ENCODE assay signal across 29 cellular contexts in genomic region chr9:73640971-73641370, GRCh38.
DNase-seq lines count a peak whose midpoint lies in the region; ATAC-seq and TF ChIP-seq lines count a peak whose summit lies in the region.
"Had no signal": no experiment of that assay in that cellular context is flagged by ENCODE, and none has a peak within 500 bp of the region (broad histone marks: within the 10 kb centered on the region; RNA-seq: fewer than 3 reads in every experiment).

No MANE protein-coding gene starts in this region.

- H3K27ac ChIP-seq in transverse colon = no peak overlapping the region
- H3K27ac ChIP-seq: BLaER1 treated with 17β-estradiol and CSF1 and Interleukin-3, amounts not matched to agents 10 nM and 100 nM; body of pancreas; colonic mucosa; hepatocyte; thyroid gland; VCaP had no signal

- no peaks in the 10 kb centered on the region for H3K9me3 ChIP-seq in transverse colon
- H3K9me3 ChIP-seq: body of pancreas, colonic mucosa, thyroid gland had no signal

- no peaks in the 10 kb centered on the region for H3K4me1 ChIP-seq in transverse colon
- H3K4me1 ChIP-seq: BLaER1 treated with 17β-estradiol and CSF1 and Interleukin-3, amounts not matched to agents 10 nM and 100 nM; body of pancreas; colonic mucosa; thyroid gland had no signal

- H3K27me3 ChIP-seq in transverse colon = no peaks in the 10 kb centered on the region
- H3K27me3 ChIP-seq: BLaER1 treated with 17β-estradiol and CSF1 and Interleukin-3, amounts not matched to agents 10 nM and 100 nM; body of pancreas; colonic mucosa; hepatocyte; thyroid gland had no signal

- TF ChIP-seq CTCF in GM10248 (IDR thresholded peaks at IDR 0.05; ENCODE audit: control extremely low read depth, extremely low read depth, low read depth, missing control alignments) (no peak), transverse colon (IDR thresholded peaks at IDR 0.05) (no peak)

- DNase-seq in GM10248 (ENCODE audit: extremely low spot score) (peak; percentile 15), transverse colon (no peak), T-helper 2 cell (no peak), dermis blood vessel endothelial cell (no peak)
- no peak for DNase-seq in stimulated activated CD4-positive, alpha-beta T cell treated with anti-CD3 and anti-CD28 coated beads, Interleukin-12 subunit alpha, Interleukin-12 subunit beta, amount 100 ng/mL, for 4 hours
- DNase-seq: activated CD4-positive, alpha-beta T cell treated with anti-CD3 and anti-CD28 coated beads, Interleukin-2, amount 50 U/mL, for 48 hours; activated naive CD8-positive, alpha-beta T cell treated with anti-CD3 and anti-CD28 coated beads for 36 hours; activated T-cell treated with anti-CD3 and anti-CD28 coated beads, Interleukin-2, amount 50 U/mL, for 4 hours; body of pancreas; colonic mucosa; GDM1; MV-4-11; NCI-H187 treated with DMSO at 0.1 percent for 48 hours; NCI-H446 treated with DMSO at 0.1 percent for 48 hours; right cardiac atrium; SIG-M5; stimulated activated CD4-positive, alpha-beta T cell treated with anti-CD3 and anti-CD28 coated beads, Interleukin-15, amount 100 ng/mL, for 24 hours; T-helper 1 cell; thyroid gland had no signal

- H3K4me3 ChIP-seq in transverse colon = no peak overlapping the region
- H3K4me3 ChIP-seq: BLaER1 treated with 17β-estradiol and CSF1 and Interleukin-3, amounts not matched to agents 10 nM and 100 nM; body of pancreas; colonic mucosa; GM23338; hepatocyte; K562; lung; thyroid gland had no signal

- no peak for TF ChIP-seq EP300 in transverse colon (IDR thresholded peaks at IDR 0.05; ENCODE audit: low read depth)

- intact Hi-C loops in transverse colon (cut with DNase I; ENCODE audit: low total_unique reads) = no loop called here

- 74 to 100% methylated on average over 1 of the region's 1 CpG for WGBS in transverse colon (ENCODE audit: low coverage in 1 of 2), 2 donors

- CTCF ChIA-PET in GM10248 (lab: Yijun Ruan, JAX) = interaction anchor here (1.3 kb wide), 1 partner anchor 11 kb away, joined by 3 read pairs; no protein-coding TSS in a partner anchor

- POLR2A ChIA-PET in GM10248 (lab: Yijun Ruan, JAX) = no interaction called here

- ATAC-seq in GM19035 (IDR thresholded peaks at IDR 0.05; ENCODE audit: unreplicated experiment) = peak; percentile 66
- ATAC-seq in HG02642 (IDR thresholded peaks at IDR 0.05; ENCODE audit: poor library complexity, unreplicated experiment) = peak; percentile 59
- peak; percentile 73 for ATAC-seq in HG03354 (IDR thresholded peaks at IDR 0.05; ENCODE audit: poor library complexity, severe bottlenecking, unreplicated experiment)
- ATAC-seq: activated T-cell treated with anti-CD3 and anti-CD28 coated beads, Interleukin-2, amount 50 U/mL, for 4 hours; body of pancreas; GM23338; K562; right cardiac atrium; stimulated activated memory B cell treated with anti-CD40 and anti-IgM and Interleukin-4, amounts not matched to agents 10 μg/mL and 1 μg/mL and 100 μg/mL, for 72 hours had no signal

- no peaks in the 10 kb centered on the region for H3K36me3 ChIP-seq in transverse colon
- H3K36me3 ChIP-seq: BLaER1 treated with 17β-estradiol and CSF1 and Interleukin-3, amounts not matched to agents 10 nM and 100 nM; colonic mucosa; thyroid gland had no signal

- in situ Hi-C loops in transverse colon (cut with MboI; ENCODE audit: low pct_ligation_motif_present in 1 of 4, low pct_unique_long_range_greater_than_20kb in 1 of 4, low sequenced_read_pairs in 3 of 4) = no loop called here

- TF ChIP-seq POLR2A in transverse colon (IDR thresholded peaks at IDR 0.05) = no peak
